1 cellular context compared by ENCODE assay signal in genomic region chr17:78380370-78380769, GRCh38.
TF ChIP-seq lines count a peak whose summit lies in the region.

No MANE protein-coding gene starts in this region.

TF ChIP-seq in HepG2, 621 proteins besides CTCF, POLR2A, EP300 and RAD21:
- TF ChIP-seq NR1H2 (CRISPR knock-in tag; IDR thresholded peaks at IDR 0.05; ENCODE audit: borderline replicate concordance, low read depth), result no peak
